1 cellular context compared by ENCODE assay signal in the genomic region with DNA sequence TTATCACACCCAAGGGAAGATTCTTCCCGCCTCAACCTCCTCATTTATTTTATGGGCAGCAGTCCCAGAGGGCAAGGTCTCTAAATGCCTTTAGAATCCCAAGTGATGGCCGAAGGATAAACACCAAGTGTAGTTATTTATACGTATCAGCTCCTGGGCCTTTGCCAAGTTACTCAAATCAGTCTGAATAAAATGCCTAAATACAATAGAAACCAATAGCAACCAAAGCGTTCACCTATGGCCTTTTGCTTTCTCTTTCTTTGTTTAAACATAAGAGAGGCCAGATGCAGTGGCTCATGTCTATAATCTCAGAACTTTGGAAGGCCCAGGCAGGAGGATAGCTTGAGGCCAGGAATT.
TF ChIP-seq lines count a peak whose summit lies in the region.

No MANE protein-coding gene starts in this region.

TF ChIP-seq in GM12878, 131 proteins besides CTCF, POLR2A, EP300 and RAD21 (continued from another document):
- TF ChIP-seq, protein P1, sequence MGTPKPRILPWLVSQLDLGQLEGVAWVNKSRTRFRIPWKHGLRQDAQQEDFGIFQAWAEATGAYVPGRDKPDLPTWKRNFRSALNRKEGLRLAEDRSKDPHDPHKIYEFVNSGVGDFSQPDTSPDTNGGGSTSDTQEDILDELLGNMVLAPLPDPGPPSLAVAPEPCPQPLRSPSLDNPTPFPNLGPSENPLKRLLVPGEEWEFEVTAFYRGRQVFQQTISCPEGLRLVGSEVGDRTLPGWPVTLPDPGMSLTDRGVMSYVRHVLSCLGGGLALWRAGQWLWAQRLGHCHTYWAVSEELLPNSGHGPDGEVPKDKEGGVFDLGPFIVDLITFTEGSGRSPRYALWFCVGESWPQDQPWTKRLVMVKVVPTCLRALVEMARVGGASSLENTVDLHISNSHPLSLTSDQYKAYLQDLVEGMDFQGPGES (IDR thresholded peaks at IDR 0.05): no peak
- TF ChIP-seq CREM (IDR thresholded peaks at IDR 0.05; ENCODE audit: low read depth): 0 out of 2 replicates have a peak, but pooled peaks have one; percentile 31
- peak; percentile 58; the same call in 1 of the 2 replicates for TF ChIP-seq MEF2A (IDR thresholded peaks at IDR 0.05; ENCODE audit: insufficient read depth, low read depth, low read length)
- TF ChIP-seq ZNF384 (IDR thresholded peaks at IDR 0.05; ENCODE audit: borderline replicate concordance, low read depth, low read length): no peak
- 0 out of 2 replicates have a peak, but pooled peaks have one; percentile 4 for TF ChIP-seq PAX5 (IDR thresholded peaks at IDR 0.05; ENCODE audit: borderline replicate concordance, low read depth, low read length)
- TF ChIP-seq, protein P2, sequence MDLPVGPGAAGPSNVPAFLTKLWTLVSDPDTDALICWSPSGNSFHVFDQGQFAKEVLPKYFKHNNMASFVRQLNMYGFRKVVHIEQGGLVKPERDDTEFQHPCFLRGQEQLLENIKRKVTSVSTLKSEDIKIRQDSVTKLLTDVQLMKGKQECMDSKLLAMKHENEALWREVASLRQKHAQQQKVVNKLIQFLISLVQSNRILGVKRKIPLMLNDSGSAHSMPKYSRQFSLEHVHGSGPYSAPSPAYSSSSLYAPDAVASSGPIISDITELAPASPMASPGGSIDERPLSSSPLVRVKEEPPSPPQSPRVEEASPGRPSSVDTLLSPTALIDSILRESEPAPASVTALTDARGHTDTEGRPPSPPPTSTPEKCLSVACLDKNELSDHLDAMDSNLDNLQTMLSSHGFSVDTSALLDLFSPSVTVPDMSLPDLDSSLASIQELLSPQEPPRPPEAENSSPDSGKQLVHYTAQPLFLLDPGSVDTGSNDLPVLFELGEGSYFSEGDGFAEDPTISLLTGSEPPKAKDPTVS (IDR thresholded peaks at IDR 0.05; ENCODE audit: low read depth, low read length): no peak
- TF ChIP-seq TCF12 (IDR thresholded peaks at IDR 0.05; ENCODE audit: low read depth, low read length): no peak
- peak; percentile 63; the same call in 1 of the 2 replicates for TF ChIP-seq NFIC (IDR thresholded peaks at IDR 0.05; ENCODE audit: low read depth, low read length)
- peak; percentile 38; the same call in 1 of the 2 replicates for TF ChIP-seq IKZF1 (conservative IDR thresholded peaks at IDR 0.05)
- peak; percentile 73 for TF ChIP-seq DPF2 (IDR thresholded peaks at IDR 0.05)
- TF ChIP-seq MEF2B (IDR thresholded peaks at IDR 0.05; ENCODE audit: partially characterized antibody, poor library complexity, severe bottlenecking): peak; percentile 43
- TF ChIP-seq JUNB (IDR thresholded peaks at IDR 0.05): peak; percentile 76
- 0 out of 4 replicates have a peak, but pooled peaks of 1 of the 2 experiments have one; percentile 10 for TF ChIP-seq IKZF2 (IDR thresholded peaks at IDR 0.05)
- peak; percentile 38; the same call in 1 of the 2 replicates for TF ChIP-seq PML (IDR thresholded peaks at IDR 0.05; ENCODE audit: low read length)
- 0 out of 2 replicates have a peak, but pooled peaks have one; percentile 58 for TF ChIP-seq FOXM1 (IDR thresholded peaks at IDR 0.05; ENCODE audit: low read depth, low read length)
- 0 out of 2 replicates have a peak, but pooled peaks have one; percentile 41 for TF ChIP-seq BCL11A (IDR thresholded peaks at IDR 0.05; ENCODE audit: low read depth, low read length)
- TF ChIP-seq BMI1 (IDR thresholded peaks at IDR 0.05; ENCODE audit: borderline replicate concordance): peak; percentile 69; the same call in 1 of the 2 replicates
- TF ChIP-seq, protein P3, sequence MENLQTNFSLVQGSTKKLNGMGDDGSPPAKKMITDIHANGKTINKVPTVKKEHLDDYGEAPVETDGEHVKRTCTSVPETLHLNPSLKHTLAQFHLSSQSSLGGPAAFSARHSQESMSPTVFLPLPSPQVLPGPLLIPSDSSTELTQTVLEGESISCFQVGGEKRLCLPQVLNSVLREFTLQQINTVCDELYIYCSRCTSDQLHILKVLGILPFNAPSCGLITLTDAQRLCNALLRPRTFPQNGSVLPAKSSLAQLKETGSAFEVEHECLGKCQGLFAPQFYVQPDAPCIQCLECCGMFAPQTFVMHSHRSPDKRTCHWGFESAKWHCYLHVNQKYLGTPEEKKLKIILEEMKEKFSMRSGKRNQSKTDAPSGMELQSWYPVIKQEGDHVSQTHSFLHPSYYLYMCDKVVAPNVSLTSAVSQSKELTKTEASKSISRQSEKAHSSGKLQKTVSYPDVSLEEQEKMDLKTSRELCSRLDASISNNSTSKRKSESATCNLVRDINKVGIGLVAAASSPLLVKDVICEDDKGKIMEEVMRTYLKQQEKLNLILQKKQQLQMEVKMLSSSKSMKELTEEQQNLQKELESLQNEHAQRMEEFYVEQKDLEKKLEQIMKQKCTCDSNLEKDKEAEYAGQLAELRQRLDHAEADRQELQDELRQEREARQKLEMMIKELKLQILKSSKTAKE (IDR thresholded peaks at IDR 0.05; ENCODE audit: low read depth, poor library complexity, severe bottlenecking): peak; percentile 45
- TF ChIP-seq POU2F2 (IDR thresholded peaks at IDR 0.05; ENCODE audit: borderline replicate concordance, low read depth, low read length): 0 out of 3 replicates have a peak, but pooled peaks have one; percentile 23
- TF ChIP-seq, protein P4, sequence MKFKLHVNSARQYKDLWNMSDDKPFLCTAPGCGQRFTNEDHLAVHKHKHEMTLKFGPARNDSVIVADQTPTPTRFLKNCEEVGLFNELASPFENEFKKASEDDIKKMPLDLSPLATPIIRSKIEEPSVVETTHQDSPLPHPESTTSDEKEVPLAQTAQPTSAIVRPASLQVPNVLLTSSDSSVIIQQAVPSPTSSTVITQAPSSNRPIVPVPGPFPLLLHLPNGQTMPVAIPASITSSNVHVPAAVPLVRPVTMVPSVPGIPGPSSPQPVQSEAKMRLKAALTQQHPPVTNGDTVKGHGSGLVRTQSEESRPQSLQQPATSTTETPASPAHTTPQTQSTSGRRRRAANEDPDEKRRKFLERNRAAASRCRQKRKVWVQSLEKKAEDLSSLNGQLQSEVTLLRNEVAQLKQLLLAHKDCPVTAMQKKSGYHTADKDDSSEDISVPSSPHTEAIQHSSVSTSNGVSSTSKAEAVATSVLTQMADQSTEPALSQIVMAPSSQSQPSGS (IDR thresholded peaks at IDR 0.05; ENCODE audit: low read length): peak; percentile 52; the same call in 1 of the 2 replicates
- TF ChIP-seq NR2F1 (conservative IDR thresholded peaks at IDR 0.05): peak; percentile 90
- TF ChIP-seq ZBED1 (IDR thresholded peaks at IDR 0.05; ENCODE audit: borderline replicate concordance): 0 out of 2 replicates have a peak, but pooled peaks have one; percentile 28
- TF ChIP-seq CREB1 (IDR thresholded peaks at IDR 0.05; ENCODE audit: low read depth): 0 out of 2 replicates have a peak, but pooled peaks have one; percentile 7
- TF ChIP-seq SMAD1 (IDR thresholded peaks at IDR 0.05; ENCODE audit: low read depth, partially characterized antibody): peak; percentile 28
